Comparison of ENCODE assay signal across 8 cellular contexts in the genomic region with DNA sequence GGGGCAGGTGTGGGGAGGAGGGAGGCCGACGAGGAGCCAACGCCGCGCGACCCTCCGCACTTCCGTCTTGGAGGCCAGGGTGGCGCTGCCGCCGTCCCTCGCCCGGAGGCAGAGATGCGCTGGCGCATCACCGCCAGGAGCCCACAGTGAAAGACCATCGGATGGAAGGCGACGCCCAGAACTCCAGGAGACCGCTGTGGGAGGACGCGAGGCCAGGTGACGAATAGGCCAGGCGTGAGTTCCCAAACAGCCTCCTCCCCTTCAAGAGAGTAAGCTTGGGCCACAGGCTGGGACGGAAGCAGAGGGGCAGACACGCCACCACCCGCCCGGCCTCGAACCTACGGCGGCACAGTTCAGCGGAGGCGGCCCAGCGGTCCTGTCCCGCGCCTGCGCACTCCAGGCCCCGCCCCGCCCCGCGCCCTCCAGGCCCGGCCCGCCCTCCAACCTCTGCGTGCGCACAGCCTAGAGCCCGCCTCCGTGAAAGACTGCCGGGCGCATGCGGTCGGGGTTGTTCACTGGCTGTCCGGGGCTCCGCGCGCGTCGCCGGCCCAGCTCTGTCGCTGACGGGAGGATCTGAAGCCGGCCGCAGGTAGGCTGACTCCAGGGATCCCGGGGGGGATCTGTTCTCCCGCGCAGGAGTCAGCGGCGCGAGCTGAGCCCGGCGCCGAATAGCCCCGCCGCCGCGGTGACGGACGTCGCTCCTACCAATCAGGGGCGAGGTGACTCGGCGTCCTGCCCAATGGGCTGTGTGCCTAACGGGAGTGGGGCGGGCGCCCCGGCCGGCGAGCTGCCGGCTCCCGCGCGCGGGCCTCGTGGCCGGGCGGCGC. TPM values are rescaled to one million over a fixed set of nuclear protein-coding genes. Genes with fewer than 3 reads are reported as not detected.
A peak's percentile ranks its signal among the peaks of the same experiment; 100 is the strongest.
DNase-seq lines count a peak whose midpoint lies in the region; ATAC-seq and TF ChIP-seq lines count a peak whose summit lies in the region.

A gene with protein sequence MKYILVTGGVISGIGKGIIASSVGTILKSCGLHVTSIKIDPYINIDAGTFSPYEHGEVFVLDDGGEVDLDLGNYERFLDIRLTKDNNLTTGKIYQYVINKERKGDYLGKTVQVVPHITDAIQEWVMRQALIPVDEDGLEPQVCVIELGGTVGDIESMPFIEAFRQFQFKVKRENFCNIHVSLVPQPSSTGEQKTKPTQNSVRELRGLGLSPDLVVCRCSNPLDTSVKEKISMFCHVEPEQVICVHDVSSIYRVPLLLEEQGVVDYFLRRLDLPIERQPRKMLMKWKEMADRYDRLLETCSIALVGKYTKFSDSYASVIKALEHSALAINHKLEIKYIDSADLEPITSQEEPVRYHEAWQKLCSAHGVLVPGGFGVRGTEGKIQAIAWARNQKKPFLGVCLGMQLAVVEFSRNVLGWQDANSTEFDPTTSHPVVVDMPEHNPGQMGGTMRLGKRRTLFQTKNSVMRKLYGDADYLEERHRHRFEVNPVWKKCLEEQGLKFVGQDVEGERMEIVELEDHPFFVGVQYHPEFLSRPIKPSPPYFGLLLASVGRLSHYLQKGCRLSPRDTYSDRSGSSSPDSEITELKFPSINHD (plus strand): TSS at position 456 of the 827 bp plus-strand sequence. CDS start 3,595 bp downstream, outside the sequence.

- 0 to 1% methylated on average over 61 to 96 of the region's 96 CpGs for WGBS in lung, 2 donors

- H3K27ac ChIP-seq in lung (ENCODE audit: low read depth in 1 of 2, low read length in 1 of 2), result peak within 1 kb of the TSS; percentile 91 to 95

- no peaks in the 10 kb centered on the region for H3K36me3 ChIP-seq in lung (ENCODE audit: control insufficient read depth in 2 of 2, insufficient read depth in 2 of 2, low read length in 2 of 2)

- H3K4me3 ChIP-seq in lung, result peak within 1 kb of the TSS; percentile 58

- DNase-seq in COR-L47 (lab: John Stamatoyannopoulos, UW) (peak; percentile 96), GM20000 (ENCODE audit: low spot score) (peak; percentile 100), HS-5 (ENCODE audit: low read depth) (peak; percentile 63), NK-92 (lab: John Stamatoyannopoulos, UW; ENCODE audit: unreplicated experiment) (peak; percentile 62), lung (ENCODE audit: low spot score) (peak; percentile 95)
- DNase-seq in activated CD8-positive, alpha-beta memory T cell treated with anti-CD3 and anti-CD28 coated beads for 1 hour (ENCODE audit: extremely low read depth in 1 of 2, low read depth in 1 of 2), result peak; percentile 84 to 95
- DNase-seq in effector CD4-positive, alpha-beta T cell, result peak; percentile 93
- peak; percentile 93 to 97 (median 94) for DNase-seq in stimulated activated CD4-positive, alpha-beta T cell treated with anti-CD3 and anti-CD28 coated beads, TNF-alpha, amount 100 ng/mL, for 4 hours (ENCODE audit: low read depth in 3 of 3)

- H3K9me3 ChIP-seq in lung (ENCODE audit: control insufficient read depth in 2 of 2, insufficient read depth in 1 of 2, low read length in 1 of 2), result no peaks in the 10 kb centered on the region

- H3K27me3 ChIP-seq in lung (ENCODE audit: control insufficient read depth, insufficient read depth), result no peaks in the 10 kb centered on the region

- peak; percentile 16 for TF ChIP-seq CTCF in GM20000 (IDR thresholded peaks at IDR 0.05; ENCODE audit: extremely low read depth, missing control alignments)
- TF ChIP-seq CTCF in lung (IDR thresholded peaks at IDR 0.05; ENCODE audit: control extremely low read depth, extremely low read depth), result no peak

- peaks cover 6 to 8% of the 10 kb centered on the region in 2 donors for H3K4me1 ChIP-seq in lung (ENCODE audit: control insufficient read depth in 2 of 2, insufficient read depth in 2 of 2, low read length in 2 of 2)

- ATAC-seq in lung (ENCODE audit: insufficient read depth, low FRiP score), result peak; percentile 92

RNA-seq across cellular contexts. Expression of the gene that starts here (rescaled TPM):
- 10 to 100 TPM; 16.3 to 26.0 TPM for total RNA-seq in lung
- 10 to 100 TPM; 10.6 to 22.7 TPM for polyA plus RNA-seq in lung

Comparison
In these comparisons a context has a peak if more than half of its experiments do, and no peak if none do; other contexts are left out.
1. Peak in every context shown above with its lines: DNase-seq, ATAC-seq, H3K4me3 ChIP-seq and H3K27ac ChIP-seq.